ENCODE assay signal across 20 cellular contexts in genomic region chr7:78734626-78735025, GRCh38.
A peak's percentile ranks its signal among the peaks of the same experiment; 100 is the strongest.
DNase-seq lines count a peak whose midpoint lies in the region; ATAC-seq and TF ChIP-seq lines count a peak whose summit lies in the region.
"Had no signal": no experiment of that assay in that cellular context is flagged by ENCODE, and none has a peak within 500 bp of the region (broad histone marks: within the 10 kb centered on the region; RNA-seq: fewer than 3 reads in every experiment).

No MANE protein-coding gene starts in this region.

- H3K79me2 ChIP-seq in mammary epithelial cell (ENCODE audit: insufficient read depth, low read length) = no peaks in the 10 kb centered on the region
- H3K79me2 ChIP-seq in osteoblast (ENCODE audit: insufficient read depth, low read length) = no peaks in the 10 kb centered on the region

- TF ChIP-seq CTCF in mammary epithelial cell (conservative IDR thresholded peaks at IDR 0.05 in 1 of 2, IDR thresholded peaks at IDR 0.05 in 1 of 2; ENCODE audit: extremely low read depth in 1 of 2, insufficient read depth in 1 of 2, low read depth in 1 of 2, low read length in 2 of 2) (no peak), osteoblast (IDR thresholded peaks at IDR 0.05; ENCODE audit: extremely low read depth, low read depth, low read length) (no peak)

- no peak overlapping the region for H3K4me2 ChIP-seq in mammary epithelial cell (ENCODE audit: insufficient read depth, low read depth, low read length)
- no peak overlapping the region for H3K4me2 ChIP-seq in osteoblast (ENCODE audit: insufficient read depth, low read length)

- no TSS peak for BruUV-seq in mammary epithelial cell (replicated peaks; lab: Mats Ljungman, UMichigan)

- H3K4me1 ChIP-seq in mammary epithelial cell (ENCODE audit: insufficient read depth, low read length) = peaks cover 11% of the 10 kb centered on the region
- H3K4me1 ChIP-seq in osteoblast (ENCODE audit: insufficient read depth, low read length) = no peaks in the 10 kb centered on the region
- H3K4me1 ChIP-seq: SJSA1, vagina had no signal

- H2AFZ ChIP-seq in mammary epithelial cell (ENCODE audit: low read depth, low read length) = peak overlapping the region; percentile 59
- no peak overlapping the region for H2AFZ ChIP-seq in osteoblast (ENCODE audit: low read length)

- dilution Hi-C loops in mammary epithelial cell (cut with HindIII; ENCODE audit: low sequenced_read_pairs) = no loop called here

- no peaks in the 10 kb centered on the region for H4K20me1 ChIP-seq in mammary epithelial cell (ENCODE audit: insufficient read depth, low read length)
- no peaks in the 10 kb centered on the region for H4K20me1 ChIP-seq in osteoblast (ENCODE audit: insufficient read depth, low read length)

- intact Hi-C loops in mammary epithelial cell (cut with micrococcal nuclease) = loop anchor here (2.0 kb wide), 1 partner anchor 32 kb away; no protein-coding TSS in a partner anchor
- intact Hi-C loops in left colon (cut with DNase I, micrococcal nuclease) = no loop called here

- no peak overlapping the region for H3K27ac ChIP-seq in mammary epithelial cell (ENCODE audit: insufficient read depth, low read depth, low read length)
- H3K27ac ChIP-seq in osteoblast (ENCODE audit: low read depth, low read length) = no peak overlapping the region
- H3K27ac ChIP-seq: SJSA1, vagina had no signal

- 77% methylated on average over 6 of the region's 6 CpGs for WGBS in mammary epithelial cell (ENCODE audit: low coverage, missing lambda C conversion rate)

- CTCF ChIA-PET in mammary epithelial cell (lab: Charles Lee; ENCODE audit: low non-redundant PET) = no interaction called here

- H3K9ac ChIP-seq in mammary epithelial cell (ENCODE audit: insufficient read depth, low read length) = no peak overlapping the region

- H3K36me3 ChIP-seq in mammary epithelial cell (ENCODE audit: insufficient read depth, low read length) (no peaks in the 10 kb centered on the region), osteoblast (ENCODE audit: insufficient read depth, low read length) (no peaks in the 10 kb centered on the region)
- H3K36me3 ChIP-seq: SJSA1, vagina had no signal

- in situ Hi-C loops in mammary epithelial cell (cut with MboI; ENCODE audit: low sequenced_read_pairs in 2 of 2) = no loop called here

- ATAC-seq in GM18858 (IDR thresholded peaks at IDR 0.05; ENCODE audit: unreplicated experiment) = peak; percentile 58
- ATAC-seq in HG02798 (IDR thresholded peaks at IDR 0.05; ENCODE audit: poor library complexity, unreplicated experiment) = peak; percentile 68
- ATAC-seq in left colon = no peak
- ATAC-seq: activated naive CD4-positive, alpha-beta T cell treated with anti-CD3 and anti-CD28 coated beads, Interleukin-2, amount 50 U/mL, for 72 hours had no signal

- H3K9me3 ChIP-seq in mammary epithelial cell (replicated peaks; ENCODE audit: insufficient read depth, low read length) (no peaks in the 10 kb centered on the region), osteoblast (ENCODE audit: low read depth, low read length) (no peaks in the 10 kb centered on the region)
- H3K9me3 ChIP-seq: SJSA1, vagina had no signal

- no peaks in the 10 kb centered on the region for H3K27me3 ChIP-seq in mammary epithelial cell (ENCODE audit: insufficient read depth, low read length)
- no peaks in the 10 kb centered on the region for H3K27me3 ChIP-seq in osteoblast (ENCODE audit: insufficient read depth, low read length)
- H3K27me3 ChIP-seq: dorsolateral prefrontal cortex, SJSA1, vagina had no signal

- DNase-seq in mammary epithelial cell (peak; percentile 50), osteoblast (ENCODE audit: insufficient read length, low spot score, missing footprints) (peak; percentile 76), left colon (no peak), NCI-H1930 (lab: John Stamatoyannopoulos, UW) (no peak), NOMO-1 treated with DMSO at 0.1 percent for 48 hours (lab: John Stamatoyannopoulos, UW; ENCODE audit: unreplicated experiment) (no peak), NCI-H1417 (lab: John Stamatoyannopoulos, UW) (no peak)
- DNase-seq: activated CD4-positive, alpha-beta T cell treated with anti-CD3 and anti-CD28 coated beads, Interleukin-2, amount 10 ng/mL, durations not matched to agents 7 days and 5 days; AML-193; dorsolateral prefrontal cortex; GF-D8; naive B cell; NCI-H1694; posterior cingulate gyrus; stimulated activated CD4-positive, alpha-beta T cell treated with anti-CD3 and anti-CD28 coated beads, Interleukin-15, amount 100 ng/mL, for 24 hours; T1000 had no signal

- H3K4me3 ChIP-seq in mammary epithelial cell (replicated peaks in 1 of 3; ENCODE audit: insufficient read depth in 1 of 3, low read depth in 2 of 3, low read length in 3 of 3) (no peak overlapping the region), osteoblast (ENCODE audit: insufficient read depth, low read length) (no peak overlapping the region)
- H3K4me3 ChIP-seq: dorsolateral prefrontal cortex, SJSA1, vagina had no signal

Comparison
In these comparisons a context has a peak if more than half of its experiments do, and no peak if none do; other contexts are left out.
1. DNase-seq: peak in mammary epithelial cell (single experiment) and osteoblast (single experiment); none in left colon (0 of 2), NCI-H1930 (0 of 2), NOMO-1 treated with DMSO at 0.1 percent for 48 hours (single experiment) and NCI-H1417 (0 of 3).